In the genomic region with DNA sequence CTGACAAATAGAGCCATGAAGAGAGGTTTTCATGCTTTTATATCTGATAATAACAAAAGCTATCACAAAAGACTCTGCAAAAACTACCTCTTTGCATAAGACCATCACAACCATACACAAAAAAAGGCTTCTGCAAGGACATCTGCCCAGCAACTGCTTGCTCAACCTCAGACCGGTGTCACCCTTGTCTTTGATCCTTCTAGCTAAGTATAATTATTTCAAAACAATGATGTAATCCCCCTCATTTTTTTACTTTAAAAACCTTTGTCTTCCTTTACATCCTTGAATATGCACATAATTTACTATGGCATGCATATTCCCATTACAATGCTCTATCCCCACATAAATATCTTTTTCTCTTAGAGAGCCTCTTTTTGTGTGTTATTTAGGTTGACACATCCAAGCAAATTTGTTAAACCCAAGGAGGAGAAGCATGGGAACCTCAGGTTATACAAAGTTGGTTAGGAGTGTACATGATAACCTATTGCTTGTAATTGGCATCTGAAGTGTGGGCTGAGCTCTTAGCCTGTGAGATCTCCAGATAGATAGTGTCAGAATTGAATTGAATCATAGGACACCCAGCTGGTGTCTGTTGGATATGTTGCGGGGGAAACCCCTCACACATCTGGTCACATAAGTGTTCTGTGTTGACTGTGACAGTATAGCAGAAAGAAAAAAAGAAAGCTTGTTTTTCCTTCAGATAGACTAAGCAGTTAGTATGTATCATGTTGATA, we compare ENCODE assay signal across 13 cellular contexts. TPM values are rescaled to one million over a fixed set of nuclear protein-coding genes. Genes with fewer than 3 reads are reported as not detected.
A peak's percentile ranks its signal among the peaks of the same experiment; 100 is the strongest.
DNase-seq lines count a peak whose midpoint lies in the region; ATAC-seq and TF ChIP-seq lines count a peak whose summit lies in the region.
"Had no signal": no experiment of that assay in that cellular context is flagged by ENCODE, and none has a peak within 500 bp of the region (broad histone marks: within the 10 kb centered on the region; RNA-seq: fewer than 3 reads in every experiment).

No MANE protein-coding gene starts in this region.

- peaks cover 2% of the 10 kb centered on the region for H3K4me1 Mint-ChIP-seq in activated CD8-positive, alpha-beta T cell treated with anti-CD3 and anti-CD28 coated beads for 36 hours (ENCODE audit: low read depth)
- no peaks in the 10 kb centered on the region for H3K4me1 Mint-ChIP-seq in activated CD8-positive, alpha-beta T cell treated with anti-CD3 and anti-CD28 coated beads, Interleukin-2, amount 10 ng/mL, durations not matched to agents 7 days and 5 days (ENCODE audit: low read depth)
- peaks cover 7% of the 10 kb centered on the region for H3K4me1 Mint-ChIP-seq in activated T-helper 2 cell treated with anti-CD3 and anti-CD28 coated beads, Interferon-gamma antibody, Interleukin-2, Interleukin-4, amounts not matched to agents 10 μg/mL and 5 μg/mL and 100 μg/mL, durations not matched to agents 14 hours and 24 hours and 36 hours (ENCODE audit: low read depth)
- H3K4me1 Mint-ChIP-seq: brain had no signal

- peak; percentile 91 for ATAC-seq in activated CD8-positive, alpha-beta T cell treated with anti-CD3 and anti-CD28 coated beads for 36 hours
- no peak for ATAC-seq in activated CD8-positive, alpha-beta T cell treated with anti-CD3 and anti-CD28 coated beads, Interleukin-2, amount 10 ng/mL, durations not matched to agents 7 days and 5 days
- ATAC-seq in GM21526 (IDR thresholded peaks at IDR 0.05; ENCODE audit: low FRiP score, unreplicated experiment): peak; percentile 86
- ATAC-seq in HG03108 (IDR thresholded peaks at IDR 0.05; ENCODE audit: unreplicated experiment): peak; percentile 85
- ATAC-seq: Panc1 had no signal

- no peak overlapping the region for H3K4me3 ChIP-seq in coronary artery

- no peak for TF ChIP-seq CTCF in activated CD8-positive, alpha-beta T cell treated with anti-CD3 and anti-CD28 coated beads for 36 hours (IDR thresholded peaks at IDR 0.05)
- TF ChIP-seq CTCF in coronary artery (IDR thresholded peaks at IDR 0.05): no peak

- no peak overlapping the region for H3K4me3 Mint-ChIP-seq in activated CD8-positive, alpha-beta T cell treated with anti-CD3 and anti-CD28 coated beads for 36 hours
- H3K4me3 Mint-ChIP-seq in activated CD8-positive, alpha-beta T cell treated with anti-CD3 and anti-CD28 coated beads, Interleukin-2, amount 10 ng/mL, durations not matched to agents 7 days and 5 days: no peak overlapping the region
- no peak overlapping the region for H3K4me3 Mint-ChIP-seq in activated T-helper 2 cell treated with anti-CD3 and anti-CD28 coated beads, Interferon-gamma antibody, Interleukin-2, Interleukin-4, amounts not matched to agents 10 μg/mL and 5 μg/mL and 100 μg/mL, durations not matched to agents 14 hours and 24 hours and 36 hours (ENCODE audit: low read depth)
- H3K4me3 Mint-ChIP-seq: brain had no signal

- H3K27me3 Mint-ChIP-seq in activated CD8-positive, alpha-beta T cell treated with anti-CD3 and anti-CD28 coated beads for 36 hours: peaks cover 9% of the 10 kb centered on the region
- peaks cover 24% of the 10 kb centered on the region for H3K27me3 Mint-ChIP-seq in activated CD8-positive, alpha-beta T cell treated with anti-CD3 and anti-CD28 coated beads, Interleukin-2, amount 10 ng/mL, durations not matched to agents 7 days and 5 days (ENCODE audit: low read depth)
- peaks cover 54% of the 10 kb centered on the region for H3K27me3 Mint-ChIP-seq in activated T-helper 2 cell treated with anti-CD3 and anti-CD28 coated beads, Interferon-gamma antibody, Interleukin-2, Interleukin-4, amounts not matched to agents 10 μg/mL and 5 μg/mL and 100 μg/mL, durations not matched to agents 14 hours and 24 hours and 36 hours (ENCODE audit: low read depth)

- intact Hi-C loops in activated CD8-positive, alpha-beta T cell treated with anti-CD3 and anti-CD28 coated beads for 36 hours (cut with micrococcal nuclease): no loop called here
- intact Hi-C loops in activated T-helper 2 cell treated with anti-CD3 and anti-CD28 coated beads, Interferon-gamma antibody, Interleukin-2, Interleukin-4, amounts not matched to agents 10 μg/mL and 5 μg/mL and 100 μg/mL, durations not matched to agents 14 hours and 24 hours and 36 hours (cut with micrococcal nuclease): no loop called here

- H3K27ac ChIP-seq in coronary artery: no peak overlapping the region

- no peak overlapping the region for H3K27ac Mint-ChIP-seq in activated CD8-positive, alpha-beta T cell treated with anti-CD3 and anti-CD28 coated beads for 36 hours
- H3K27ac Mint-ChIP-seq in activated CD8-positive, alpha-beta T cell treated with anti-CD3 and anti-CD28 coated beads, Interleukin-2, amount 10 ng/mL, durations not matched to agents 7 days and 5 days: no peak overlapping the region
- no peak overlapping the region for H3K27ac Mint-ChIP-seq in activated T-helper 2 cell treated with anti-CD3 and anti-CD28 coated beads, Interferon-gamma antibody, Interleukin-2, Interleukin-4, amounts not matched to agents 10 μg/mL and 5 μg/mL and 100 μg/mL, durations not matched to agents 14 hours and 24 hours and 36 hours
- H3K27ac Mint-ChIP-seq: brain had no signal

- H3K9me3 Mint-ChIP-seq in activated CD8-positive, alpha-beta T cell treated with anti-CD3 and anti-CD28 coated beads for 36 hours: no peaks in the 10 kb centered on the region
- H3K9me3 Mint-ChIP-seq in activated CD8-positive, alpha-beta T cell treated with anti-CD3 and anti-CD28 coated beads, Interleukin-2, amount 10 ng/mL, durations not matched to agents 7 days and 5 days (ENCODE audit: insufficient read depth): no peaks in the 10 kb centered on the region
- no peaks in the 10 kb centered on the region for H3K9me3 Mint-ChIP-seq in activated T-helper 2 cell treated with anti-CD3 and anti-CD28 coated beads, Interferon-gamma antibody, Interleukin-2, Interleukin-4, amounts not matched to agents 10 μg/mL and 5 μg/mL and 100 μg/mL, durations not matched to agents 14 hours and 24 hours and 36 hours

- DNase-seq in activated CD8-positive, alpha-beta T cell treated with anti-CD3 and anti-CD28 coated beads for 36 hours: peak; percentile 35
- no peak for DNase-seq in activated CD8-positive, alpha-beta T cell treated with anti-CD3 and anti-CD28 coated beads, Interleukin-2, amount 10 ng/mL, durations not matched to agents 7 days and 5 days
- DNase-seq in germinal center (ENCODE audit: low spot score) (peak; percentile 30), coronary artery (ENCODE audit: low spot score) (no peak)
- DNase-seq in effector CD8-positive, alpha-beta T cell (lab: John Stamatoyannopoulos, UW): no peak
- no peak for DNase-seq in activated T-helper 2 cell treated with anti-CD3 and anti-CD28 coated beads, Interferon-gamma antibody, Interleukin-2, Interleukin-4, amounts not matched to agents 10 μg/mL and 5 μg/mL and 100 μg/mL, durations not matched to agents 14 hours and 24 hours and 36 hours (ENCODE audit: low spot score)
- DNase-seq: activated CD4-positive, alpha-beta T cell treated with anti-CD3 and anti-CD28 coated beads, Interleukin-2, amount 50 U/mL, for 4 hours had no signal

- no peaks in the 10 kb centered on the region for H3K36me3 Mint-ChIP-seq in activated CD8-positive, alpha-beta T cell treated with anti-CD3 and anti-CD28 coated beads for 36 hours (ENCODE audit: low read depth)
- H3K36me3 Mint-ChIP-seq in activated CD8-positive, alpha-beta T cell treated with anti-CD3 and anti-CD28 coated beads, Interleukin-2, amount 10 ng/mL, durations not matched to agents 7 days and 5 days (ENCODE audit: low read depth): no peaks in the 10 kb centered on the region
- no peaks in the 10 kb centered on the region for H3K36me3 Mint-ChIP-seq in activated T-helper 2 cell treated with anti-CD3 and anti-CD28 coated beads, Interferon-gamma antibody, Interleukin-2, Interleukin-4, amounts not matched to agents 10 μg/mL and 5 μg/mL and 100 μg/mL, durations not matched to agents 14 hours and 24 hours and 36 hours (ENCODE audit: low read depth)
- H3K36me3 Mint-ChIP-seq: brain had no signal

- CTCF ChIA-PET in activated CD8-positive, alpha-beta T cell treated with anti-CD3 and anti-CD28 coated beads for 36 hours (lab: Charles Lee): interaction anchor here (1.0 to 3.1 kb wide), 4 partner anchors 7 to 36 kb away, joined by 3 to 14 read pairs (median 6); no protein-coding TSS in a partner anchor
- CTCF ChIA-PET in activated CD8-positive, alpha-beta T cell treated with anti-CD3 and anti-CD28 coated beads, Interleukin-2, amount 10 ng/mL, durations not matched to agents 7 days and 5 days (lab: Charles Lee): interaction anchor here (1.1 kb wide), 1 partner anchor 102 kb away, joined by 3 read pairs; no protein-coding TSS in a partner anchor

- POLR2A ChIA-PET in activated CD8-positive, alpha-beta T cell treated with anti-CD3 and anti-CD28 coated beads for 36 hours (lab: Charles Lee): no interaction called here
- POLR2A ChIA-PET in activated CD8-positive, alpha-beta T cell treated with anti-CD3 and anti-CD28 coated beads, Interleukin-2, amount 10 ng/mL, durations not matched to agents 7 days and 5 days (lab: Charles Lee): no interaction called here

RNA-seq across cellular contexts. Expression of gene CGA, which starts 20.7 kb away (rescaled TPM):
- total RNA-seq in activated CD8-positive, alpha-beta T cell treated with anti-CD3 and anti-CD28 coated beads for 36 hours: not detected
- not detected for total RNA-seq in activated CD8-positive, alpha-beta T cell treated with anti-CD3 and anti-CD28 coated beads, Interleukin-2, amount 10 ng/mL, durations not matched to agents 7 days and 5 days
- 0.44 and 0.59 TPM in 2 replicates for total RNA-seq in activated T-helper 2 cell treated with anti-CD3 and anti-CD28 coated beads, Interferon-gamma antibody, Interleukin-2, Interleukin-4, amounts not matched to agents 10 μg/mL and 5 μg/mL and 100 μg/mL, durations not matched to agents 14 hours and 24 hours and 36 hours
- total RNA-seq: LHCN-M2, mesenteric fat pad had no signal

RNA-seq across cellular contexts. Expression of gene ZNF292, which starts 39.8 kb away (rescaled TPM):
- total RNA-seq in activated CD8-positive, alpha-beta T cell treated with anti-CD3 and anti-CD28 coated beads for 36 hours: 10 to 100 TPM; 76.4 to 78.3 TPM
- 10 to 100 TPM; 48.5 to 50.7 TPM for total RNA-seq in activated CD8-positive, alpha-beta T cell treated with anti-CD3 and anti-CD28 coated beads, Interleukin-2, amount 10 ng/mL, durations not matched to agents 7 days and 5 days
- total RNA-seq in activated T-helper 2 cell treated with anti-CD3 and anti-CD28 coated beads, Interferon-gamma antibody, Interleukin-2, Interleukin-4, amounts not matched to agents 10 μg/mL and 5 μg/mL and 100 μg/mL, durations not matched to agents 14 hours and 24 hours and 36 hours: 56.2 and 62.7 TPM in 2 replicates

Comparison
In these comparisons a context has a peak if more than half of its experiments do, and no peak if none do; other contexts are left out.
1. DNase-seq: peak in activated CD8-positive, alpha-beta T cell treated with anti-CD3 and anti-CD28 coated beads for 36 hours (single experiment) and germinal center (single experiment); none in activated CD8-positive, alpha-beta T cell treated with anti-CD3 and anti-CD28 coated beads, Interleukin-2, amount 10 ng/mL, durations not matched to agents 7 days and 5 days (single experiment), coronary artery (single experiment), effector CD8-positive, alpha-beta T cell (single experiment) and activated T-helper 2 cell treated with anti-CD3 and anti-CD28 coated beads, Interferon-gamma antibody, Interleukin-2, Interleukin-4, amounts not matched to agents 10 μg/mL and 5 μg/mL and 100 μg/mL, durations not matched to agents 14 hours and 24 hours and 36 hours (single experiment).